1 cellular context compared by ENCODE assay signal in the genomic region with DNA sequence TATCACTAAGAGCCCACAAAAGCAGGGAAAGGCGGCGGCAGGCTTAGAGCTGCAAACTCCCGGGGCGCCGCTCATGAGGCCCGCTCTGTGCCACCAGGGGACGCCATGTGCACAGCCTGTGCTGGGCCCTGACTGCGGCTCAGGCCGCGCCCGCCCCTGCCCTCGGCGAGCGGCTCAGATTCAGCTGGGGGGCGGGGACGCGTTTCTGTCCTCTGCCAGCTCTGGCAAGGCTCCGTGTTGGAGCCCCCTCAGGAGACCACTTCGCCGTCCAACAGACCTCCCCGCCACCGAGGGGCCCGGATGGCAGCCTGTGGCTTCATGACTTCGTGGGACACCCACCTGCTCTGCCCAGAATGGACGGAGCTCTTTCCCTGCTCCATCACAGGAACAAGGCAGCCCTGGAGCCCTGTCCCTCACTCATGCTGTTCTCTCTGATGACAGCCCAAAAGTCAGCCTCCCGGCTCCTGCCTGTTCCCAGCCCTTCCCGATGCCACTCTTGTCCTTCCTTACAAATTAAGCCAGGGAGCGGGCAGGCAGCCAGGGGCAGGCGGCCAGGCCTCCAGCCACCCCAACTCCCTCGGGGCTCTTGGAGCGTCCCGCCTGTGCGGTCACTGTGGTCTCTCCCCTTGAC.
TF ChIP-seq lines count a peak whose summit lies in the region.

No MANE protein-coding gene starts in this region.

TF ChIP-seq in GM12878, 131 proteins besides CTCF, POLR2A, EP300 and RAD21 (continued from another document):
- TF ChIP-seq, protein P1, sequence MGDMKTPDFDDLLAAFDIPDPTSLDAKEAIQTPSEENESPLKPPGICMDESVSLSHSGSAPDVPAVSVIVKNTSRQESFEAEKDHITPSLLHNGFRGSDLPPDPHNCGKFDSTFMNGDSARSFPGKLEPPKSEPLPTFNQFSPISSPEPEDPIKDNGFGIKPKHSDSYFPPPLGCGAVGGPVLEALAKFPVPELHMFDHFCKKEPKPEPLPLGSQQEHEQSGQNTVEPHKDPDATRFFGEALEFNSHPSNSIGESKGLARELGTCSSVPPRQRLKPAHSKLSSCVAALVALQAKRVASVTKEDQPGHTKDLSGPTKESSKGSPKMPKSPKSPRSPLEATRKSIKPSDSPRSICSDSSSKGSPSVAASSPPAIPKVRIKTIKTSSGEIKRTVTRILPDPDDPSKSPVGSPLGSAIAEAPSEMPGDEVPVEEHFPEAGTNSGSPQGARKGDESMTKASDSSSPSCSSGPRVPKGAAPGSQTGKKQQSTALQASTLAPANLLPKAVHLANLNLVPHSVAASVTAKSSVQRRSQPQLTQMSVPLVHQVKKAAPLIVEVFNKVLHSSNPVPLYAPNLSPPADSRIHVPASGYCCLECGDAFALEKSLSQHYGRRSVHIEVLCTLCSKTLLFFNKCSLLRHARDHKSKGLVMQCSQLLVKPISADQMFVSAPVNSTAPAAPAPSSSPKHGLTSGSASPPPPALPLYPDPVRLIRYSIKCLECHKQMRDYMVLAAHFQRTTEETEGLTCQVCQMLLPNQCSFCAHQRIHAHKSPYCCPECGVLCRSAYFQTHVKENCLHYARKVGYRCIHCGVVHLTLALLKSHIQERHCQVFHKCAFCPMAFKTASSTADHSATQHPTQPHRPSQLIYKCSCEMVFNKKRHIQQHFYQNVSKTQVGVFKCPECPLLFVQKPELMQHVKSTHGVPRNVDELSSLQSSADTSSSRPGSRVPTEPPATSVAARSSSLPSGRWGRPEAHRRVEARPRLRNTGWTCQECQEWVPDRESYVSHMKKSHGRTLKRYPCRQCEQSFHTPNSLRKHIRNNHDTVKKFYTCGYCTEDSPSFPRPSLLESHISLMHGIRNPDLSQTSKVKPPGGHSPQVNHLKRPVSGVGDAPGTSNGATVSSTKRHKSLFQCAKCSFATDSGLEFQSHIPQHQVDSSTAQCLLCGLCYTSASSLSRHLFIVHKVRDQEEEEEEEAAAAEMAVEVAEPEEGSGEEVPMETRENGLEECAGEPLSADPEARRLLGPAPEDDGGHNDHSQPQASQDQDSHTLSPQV (IDR thresholded peaks at IDR 0.05): 0 out of 2 replicates have a peak, but pooled peaks have one; percentile 60
- peak; percentile 53; the same call in 1 of the 2 replicates for TF ChIP-seq FOXM1 (IDR thresholded peaks at IDR 0.05; ENCODE audit: low read depth, low read length)
- TF ChIP-seq NR2F1 (conservative IDR thresholded peaks at IDR 0.05): peak; percentile 24; the same call in 1 of the 2 replicates
- TF ChIP-seq ZNF207 (IDR thresholded peaks at IDR 0.05; ENCODE audit: borderline replicate concordance): peak; percentile 59; the same call in 1 of the 2 replicates
- no peak for TF ChIP-seq TBL1XR1 (IDR thresholded peaks at IDR 0.05; ENCODE audit: low read depth, low read length)
- TF ChIP-seq SMC3 (IDR thresholded peaks at IDR 0.05; ENCODE audit: borderline replicate concordance, low read length): peak; percentile 100
- TF ChIP-seq PAX8 (IDR thresholded peaks at IDR 0.05): no peak
- peak; percentile 43 for TF ChIP-seq SP1 (IDR thresholded peaks at IDR 0.05; ENCODE audit: low read depth, low read length)
- TF ChIP-seq, protein P2, sequence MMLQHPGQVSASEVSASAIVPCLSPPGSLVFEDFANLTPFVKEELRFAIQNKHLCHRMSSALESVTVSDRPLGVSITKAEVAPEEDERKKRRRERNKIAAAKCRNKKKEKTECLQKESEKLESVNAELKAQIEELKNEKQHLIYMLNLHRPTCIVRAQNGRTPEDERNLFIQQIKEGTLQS (IDR thresholded peaks at IDR 0.05; ENCODE audit: borderline replicate concordance, extremely low read depth, low read depth, low read length): no peak
- 0 out of 2 replicates have a peak, but pooled peaks have one; percentile 3 for TF ChIP-seq TCF12 (IDR thresholded peaks at IDR 0.05; ENCODE audit: low read depth, low read length)
- peak; percentile 39; the same call in 1 of the 2 replicates for TF ChIP-seq CHD2 (IDR thresholded peaks at IDR 0.05; ENCODE audit: borderline replicate concordance, low read depth, low read length)
- TF ChIP-seq SRF (IDR thresholded peaks at IDR 0.05; ENCODE audit: low read depth in 2 of 2, low read length in 2 of 2): peak in 1 of 2 experiments; percentile 49; a peak in 1 of 4 replicates
- TF ChIP-seq RB1 (IDR thresholded peaks at IDR 0.05; ENCODE audit: borderline replicate concordance): peak; percentile 37; the same call in 1 of the 2 replicates
- peak; percentile 44 for TF ChIP-seq IKZF1 (conservative IDR thresholded peaks at IDR 0.05)
- TF ChIP-seq POU2F2 (IDR thresholded peaks at IDR 0.05; ENCODE audit: borderline replicate concordance, low read depth, low read length): peak; percentile 73; the same call in 1 of the 3 replicates
- TF ChIP-seq, protein P3, sequence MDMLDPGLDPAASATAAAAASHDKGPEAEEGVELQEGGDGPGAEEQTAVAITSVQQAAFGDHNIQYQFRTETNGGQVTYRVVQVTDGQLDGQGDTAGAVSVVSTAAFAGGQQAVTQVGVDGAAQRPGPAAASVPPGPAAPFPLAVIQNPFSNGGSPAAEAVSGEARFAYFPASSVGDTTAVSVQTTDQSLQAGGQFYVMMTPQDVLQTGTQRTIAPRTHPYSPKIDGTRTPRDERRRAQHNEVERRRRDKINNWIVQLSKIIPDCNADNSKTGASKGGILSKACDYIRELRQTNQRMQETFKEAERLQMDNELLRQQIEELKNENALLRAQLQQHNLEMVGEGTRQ (IDR thresholded peaks at IDR 0.05; ENCODE audit: borderline replicate concordance, low read depth, low read length): no peak
- peak; percentile 66 for TF ChIP-seq DPF2 (IDR thresholded peaks at IDR 0.05)
- no peak for TF ChIP-seq ZBED1 (IDR thresholded peaks at IDR 0.05; ENCODE audit: borderline replicate concordance)
- 0 out of 2 replicates have a peak, but pooled peaks have one; percentile 10 for TF ChIP-seq ZNF384 (IDR thresholded peaks at IDR 0.05; ENCODE audit: borderline replicate concordance, low read depth, low read length)
- TF ChIP-seq MEF2A (IDR thresholded peaks at IDR 0.05; ENCODE audit: insufficient read depth, low read depth, low read length): 0 out of 2 replicates have a peak, but pooled peaks have one; percentile 26
- TF ChIP-seq SMARCA5 (IDR thresholded peaks at IDR 0.05): peak; percentile 85
- TF ChIP-seq SMAD5 (IDR thresholded peaks at IDR 0.05; ENCODE audit: low read depth): no peak
- 0 out of 2 replicates have a peak, but pooled peaks have one; percentile 8 for TF ChIP-seq PAX5 (IDR thresholded peaks at IDR 0.05; ENCODE audit: borderline replicate concordance, low read depth, low read length)
- TF ChIP-seq, protein P4, sequence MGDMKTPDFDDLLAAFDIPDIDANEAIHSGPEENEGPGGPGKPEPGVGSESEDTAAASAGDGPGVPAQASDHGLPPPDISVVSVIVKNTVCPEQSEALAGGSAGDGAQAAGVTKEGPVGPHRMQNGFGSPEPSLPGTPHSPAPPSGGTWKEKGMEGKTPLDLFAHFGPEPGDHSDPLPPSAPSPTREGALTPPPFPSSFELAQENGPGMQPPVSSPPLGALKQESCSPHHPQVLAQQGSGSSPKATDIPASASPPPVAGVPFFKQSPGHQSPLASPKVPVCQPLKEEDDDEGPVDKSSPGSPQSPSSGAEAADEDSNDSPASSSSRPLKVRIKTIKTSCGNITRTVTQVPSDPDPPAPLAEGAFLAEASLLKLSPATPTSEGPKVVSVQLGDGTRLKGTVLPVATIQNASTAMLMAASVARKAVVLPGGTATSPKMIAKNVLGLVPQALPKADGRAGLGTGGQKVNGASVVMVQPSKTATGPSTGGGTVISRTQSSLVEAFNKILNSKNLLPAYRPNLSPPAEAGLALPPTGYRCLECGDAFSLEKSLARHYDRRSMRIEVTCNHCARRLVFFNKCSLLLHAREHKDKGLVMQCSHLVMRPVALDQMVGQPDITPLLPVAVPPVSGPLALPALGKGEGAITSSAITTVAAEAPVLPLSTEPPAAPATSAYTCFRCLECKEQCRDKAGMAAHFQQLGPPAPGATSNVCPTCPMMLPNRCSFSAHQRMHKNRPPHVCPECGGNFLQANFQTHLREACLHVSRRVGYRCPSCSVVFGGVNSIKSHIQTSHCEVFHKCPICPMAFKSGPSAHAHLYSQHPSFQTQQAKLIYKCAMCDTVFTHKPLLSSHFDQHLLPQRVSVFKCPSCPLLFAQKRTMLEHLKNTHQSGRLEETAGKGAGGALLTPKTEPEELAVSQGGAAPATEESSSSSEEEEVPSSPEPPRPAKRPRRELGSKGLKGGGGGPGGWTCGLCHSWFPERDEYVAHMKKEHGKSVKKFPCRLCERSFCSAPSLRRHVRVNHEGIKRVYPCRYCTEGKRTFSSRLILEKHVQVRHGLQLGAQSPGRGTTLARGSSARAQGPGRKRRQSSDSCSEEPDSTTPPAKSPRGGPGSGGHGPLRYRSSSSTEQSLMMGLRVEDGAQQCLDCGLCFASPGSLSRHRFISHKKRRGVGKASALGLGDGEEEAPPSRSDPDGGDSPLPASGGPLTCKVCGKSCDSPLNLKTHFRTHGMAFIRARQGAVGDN (IDR thresholded peaks at IDR 0.05): peak; percentile 36; the same call in 1 of the 2 replicates
- TF ChIP-seq, protein P5, sequence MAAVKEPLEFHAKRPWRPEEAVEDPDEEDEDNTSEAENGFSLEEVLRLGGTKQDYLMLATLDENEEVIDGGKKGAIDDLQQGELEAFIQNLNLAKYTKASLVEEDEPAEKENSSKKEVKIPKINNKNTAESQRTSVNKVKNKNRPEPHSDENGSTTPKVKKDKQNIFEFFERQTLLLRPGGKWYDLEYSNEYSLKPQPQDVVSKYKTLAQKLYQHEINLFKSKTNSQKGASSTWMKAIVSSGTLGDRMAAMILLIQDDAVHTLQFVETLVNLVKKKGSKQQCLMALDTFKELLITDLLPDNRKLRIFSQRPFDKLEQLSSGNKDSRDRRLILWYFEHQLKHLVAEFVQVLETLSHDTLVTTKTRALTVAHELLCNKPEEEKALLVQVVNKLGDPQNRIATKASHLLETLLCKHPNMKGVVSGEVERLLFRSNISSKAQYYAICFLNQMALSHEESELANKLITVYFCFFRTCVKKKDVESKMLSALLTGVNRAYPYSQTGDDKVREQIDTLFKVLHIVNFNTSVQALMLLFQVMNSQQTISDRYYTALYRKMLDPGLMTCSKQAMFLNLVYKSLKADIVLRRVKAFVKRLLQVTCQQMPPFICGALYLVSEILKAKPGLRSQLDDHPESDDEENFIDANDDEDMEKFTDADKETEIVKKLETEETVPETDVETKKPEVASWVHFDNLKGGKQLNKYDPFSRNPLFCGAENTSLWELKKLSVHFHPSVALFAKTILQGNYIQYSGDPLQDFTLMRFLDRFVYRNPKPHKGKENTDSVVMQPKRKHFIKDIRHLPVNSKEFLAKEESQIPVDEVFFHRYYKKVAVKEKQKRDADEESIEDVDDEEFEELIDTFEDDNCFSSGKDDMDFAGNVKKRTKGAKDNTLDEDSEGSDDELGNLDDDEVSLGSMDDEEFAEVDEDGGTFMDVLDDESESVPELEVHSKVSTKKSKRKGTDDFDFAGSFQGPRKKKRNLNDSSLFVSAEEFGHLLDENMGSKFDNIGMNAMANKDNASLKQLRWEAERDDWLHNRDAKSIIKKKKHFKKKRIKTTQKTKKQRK (IDR thresholded peaks at IDR 0.05; ENCODE audit: low read depth, low read length): no peak
- TF ChIP-seq NBN (IDR thresholded peaks at IDR 0.05): 0 out of 2 replicates have a peak, but pooled peaks have one; percentile 31
- no peak for TF ChIP-seq CHD1 (IDR thresholded peaks at IDR 0.05; ENCODE audit: low read depth, low read length)
- TF ChIP-seq, protein P6, sequence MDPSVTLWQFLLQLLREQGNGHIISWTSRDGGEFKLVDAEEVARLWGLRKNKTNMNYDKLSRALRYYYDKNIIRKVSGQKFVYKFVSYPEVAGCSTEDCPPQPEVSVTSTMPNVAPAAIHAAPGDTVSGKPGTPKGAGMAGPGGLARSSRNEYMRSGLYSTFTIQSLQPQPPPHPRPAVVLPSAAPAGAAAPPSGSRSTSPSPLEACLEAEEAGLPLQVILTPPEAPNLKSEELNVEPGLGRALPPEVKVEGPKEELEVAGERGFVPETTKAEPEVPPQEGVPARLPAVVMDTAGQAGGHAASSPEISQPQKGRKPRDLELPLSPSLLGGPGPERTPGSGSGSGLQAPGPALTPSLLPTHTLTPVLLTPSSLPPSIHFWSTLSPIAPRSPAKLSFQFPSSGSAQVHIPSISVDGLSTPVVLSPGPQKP (IDR thresholded peaks at IDR 0.05; ENCODE audit: low read depth, low read length): 0 out of 2 replicates have a peak, but pooled peaks have one; percentile 23
TF ChIP-seq in GM12878: peak in this region for 29.
